Comparison of ENCODE assay signal across 13 cellular contexts in the genomic region with DNA sequence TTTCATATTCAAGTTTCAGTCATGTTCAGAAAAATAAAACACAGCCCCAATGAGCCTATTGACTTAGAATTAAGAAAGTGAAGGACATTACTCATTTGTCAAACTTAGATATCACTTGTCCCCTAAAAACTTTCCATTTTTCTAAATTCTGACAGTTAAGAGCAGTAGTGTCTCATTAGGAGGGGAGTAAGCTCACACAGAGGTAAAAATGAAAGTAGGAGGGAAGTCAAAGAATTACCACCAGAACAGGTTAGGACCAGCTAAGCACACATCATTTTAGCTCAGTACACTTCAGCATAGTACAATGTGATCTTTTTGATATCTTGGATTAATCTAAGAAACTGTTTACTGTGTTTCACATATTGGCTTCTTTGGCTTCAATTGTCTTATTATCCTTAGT.
DNase-seq lines count a peak whose midpoint lies in the region; ATAC-seq lines count a peak whose summit lies in the region.
"Had no signal": no experiment of that assay in that cellular context is flagged by ENCODE, and none has a peak within 500 bp of the region (broad histone marks: within the 10 kb centered on the region; RNA-seq: fewer than 3 reads in every experiment).

No MANE protein-coding gene starts in this region.

- H3K9ac ChIP-seq in adipocyte (ENCODE audit: low read length) (peak overlapping the region; percentile 15), mesendoderm (ENCODE audit: low read length) (no peak overlapping the region)

- H3K36me3 ChIP-seq in adipocyte (ENCODE audit: control insufficient read depth, insufficient read depth, low read length, severe bottlenecking) (no peaks in the 10 kb centered on the region), mesendoderm (ENCODE audit: control insufficient read depth, insufficient read depth, low read length) (no peaks in the 10 kb centered on the region)
- H3K36me3 ChIP-seq: thyroid gland had no signal

- peak; percentile 83 for ATAC-seq in GM18502 (IDR thresholded peaks at IDR 0.05; ENCODE audit: poor library complexity, unreplicated experiment)
- ATAC-seq in GM21390 (IDR thresholded peaks at IDR 0.05; ENCODE audit: unreplicated experiment): peak; percentile 87
- ATAC-seq in HG03095 (IDR thresholded peaks at IDR 0.05; ENCODE audit: unreplicated experiment): peak; percentile 74
- ATAC-seq: left colon had no signal

- no peak overlapping the region for H3K56ac ChIP-seq in mesendoderm (ENCODE audit: low read length)

- no peak overlapping the region for H3K27ac ChIP-seq in mesendoderm (ENCODE audit: low read depth, low read length)
- H3K27ac ChIP-seq: thyroid gland had no signal

- no peak overlapping the region for H2BK5ac ChIP-seq in mesendoderm (ENCODE audit: low read length)

- H3K79me2 ChIP-seq in mesendoderm (ENCODE audit: control insufficient read depth, insufficient read depth, low read length): no peaks in the 10 kb centered on the region

- no peaks in the 10 kb centered on the region for H3K9me3 ChIP-seq in adipocyte (ENCODE audit: control insufficient read depth, low read length)
- H3K9me3 ChIP-seq: thyroid gland had no signal

- H2AK5ac ChIP-seq in mesendoderm (ENCODE audit: low read length): no peak overlapping the region

- H4K8ac ChIP-seq in mesendoderm (ENCODE audit: low read depth, low read length): no peak overlapping the region

- H3K4ac ChIP-seq in mesendoderm (ENCODE audit: low read depth, low read length): no peak overlapping the region

- H4K5ac ChIP-seq in mesendoderm (ENCODE audit: low read length): no peak overlapping the region

- no peak for DNase-seq in adipocyte (ENCODE audit: low read depth)
- DNase-seq in T-helper 1 cell: no peak
- no peak for DNase-seq in mesendoderm
- DNase-seq in NCI-H2171 (lab: John Stamatoyannopoulos, UW): no peak
- no peak for DNase-seq in OCI-M2 (lab: John Stamatoyannopoulos, UW; ENCODE audit: unreplicated experiment)
- DNase-seq: activated naive CD4-positive, alpha-beta T cell; COR-L47; left colon; small intestine; thyroid gland had no signal

- peaks cover 5% of the 10 kb centered on the region for H3K4me1 ChIP-seq in adipocyte (ENCODE audit: control insufficient read depth, insufficient read depth, low read length)
- no peaks in the 10 kb centered on the region for H3K4me1 ChIP-seq in mesendoderm (ENCODE audit: control insufficient read depth, low read depth, low read length)
- H3K4me1 ChIP-seq: thyroid gland had no signal

- H2BK120ac ChIP-seq in mesendoderm (ENCODE audit: low read depth, low read length): no peak overlapping the region

- H3K79me1 ChIP-seq in mesendoderm (ENCODE audit: low read length): no peaks in the 10 kb centered on the region

- no peaks in the 10 kb centered on the region for H3K27me3 ChIP-seq in adipocyte (replicated peaks; ENCODE audit: control insufficient read depth, insufficient read depth, low read length)
- no peaks in the 10 kb centered on the region for H3K27me3 ChIP-seq in mesendoderm (ENCODE audit: insufficient read depth, low read length, poor library complexity)
- H3K27me3 ChIP-seq: thyroid gland had no signal

- peak overlapping the region; percentile 64 for H3K4me3 ChIP-seq in adipocyte (ENCODE audit: low read length)
- no peak overlapping the region for H3K4me3 ChIP-seq in mesendoderm (ENCODE audit: low read length)
- H3K4me3 ChIP-seq: thyroid gland had no signal

- no peak overlapping the region for H3K4me2 ChIP-seq in mesendoderm (ENCODE audit: low read length)

- no peak overlapping the region for H3K18ac ChIP-seq in mesendoderm (ENCODE audit: low read length)

- no peak overlapping the region for H3K23ac ChIP-seq in mesendoderm (ENCODE audit: low read length)

- H2BK15ac ChIP-seq in mesendoderm (replicated peaks; ENCODE audit: low read depth): no peak overlapping the region
